ENCODE assay signal across 1 cellular context in the genomic region with DNA sequence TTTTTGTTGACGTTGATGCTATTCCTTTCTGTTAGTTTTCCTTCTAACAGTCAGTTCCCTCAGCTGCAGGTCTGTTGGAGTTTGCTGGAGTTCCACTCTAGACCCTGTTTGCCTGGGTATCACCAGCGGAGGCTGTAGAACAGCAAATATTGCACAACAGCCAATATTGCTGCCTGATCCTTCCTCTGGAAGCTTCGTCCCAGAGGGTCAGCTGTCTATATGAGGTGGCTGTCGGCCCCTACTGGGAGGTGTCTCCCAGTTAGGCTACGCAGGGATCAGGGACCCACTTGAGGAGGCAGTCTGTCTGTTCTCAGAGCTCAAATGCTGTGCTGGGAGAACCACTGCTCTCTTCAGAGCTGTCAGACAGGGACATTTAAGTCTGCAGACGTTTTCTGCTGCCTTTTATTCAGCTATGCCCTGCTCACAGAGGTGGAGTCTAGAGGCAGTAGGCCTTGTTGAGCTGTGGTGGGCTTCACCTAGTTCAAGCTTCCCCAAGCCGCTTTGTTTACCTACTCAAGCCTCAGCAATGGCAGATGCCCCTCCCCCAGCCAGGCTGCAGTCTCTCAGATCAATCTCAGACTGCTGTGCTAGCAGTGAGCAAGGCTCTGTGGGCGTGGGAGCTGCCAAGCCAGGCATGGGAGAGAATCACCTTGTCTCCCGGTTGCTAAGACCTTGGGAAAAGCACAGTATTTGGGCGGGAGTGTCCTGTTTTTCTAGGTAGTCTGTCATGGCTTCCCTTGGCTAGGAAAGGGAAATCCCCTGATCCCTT.
TF ChIP-seq lines count a peak whose summit lies in the region.
"Not testable (repeated sequence)": the region's sequence is repeated elsewhere in the genome, so short reads cannot be mapped to it uniquely, and the experiment has no call there.

No MANE protein-coding gene starts in this region.

TF ChIP-seq in HepG2, 621 proteins besides CTCF, POLR2A, EP300 and RAD21 (continued from another document and continues in another):
- TF ChIP-seq, protein P1, sequence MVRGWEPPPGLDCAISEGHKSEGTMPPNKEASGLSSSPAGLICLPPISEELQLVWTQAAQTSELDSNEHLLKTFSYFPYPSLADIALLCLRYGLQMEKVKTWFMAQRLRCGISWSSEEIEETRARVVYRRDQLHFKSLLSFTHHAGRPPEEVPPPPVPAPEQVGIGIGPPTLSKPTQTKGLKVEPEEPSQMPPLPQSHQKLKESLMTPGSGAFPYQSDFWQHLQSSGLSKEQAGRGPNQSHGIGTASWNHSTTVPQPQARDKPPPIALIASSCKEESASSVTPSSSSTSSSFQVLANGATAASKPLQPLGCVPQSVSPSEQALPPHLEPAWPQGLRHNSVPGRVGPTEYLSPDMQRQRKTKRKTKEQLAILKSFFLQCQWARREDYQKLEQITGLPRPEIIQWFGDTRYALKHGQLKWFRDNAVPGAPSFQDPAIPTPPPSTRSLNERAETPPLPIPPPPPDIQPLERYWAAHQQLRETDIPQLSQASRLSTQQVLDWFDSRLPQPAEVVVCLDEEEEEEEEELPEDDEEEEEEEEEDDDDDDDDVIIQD (CRISPR knock-in tag; IDR thresholded peaks at IDR 0.05; ENCODE audit: low read depth): peak; percentile 93; the same call in 1 of the 2 replicates
- TF ChIP-seq, protein P2, sequence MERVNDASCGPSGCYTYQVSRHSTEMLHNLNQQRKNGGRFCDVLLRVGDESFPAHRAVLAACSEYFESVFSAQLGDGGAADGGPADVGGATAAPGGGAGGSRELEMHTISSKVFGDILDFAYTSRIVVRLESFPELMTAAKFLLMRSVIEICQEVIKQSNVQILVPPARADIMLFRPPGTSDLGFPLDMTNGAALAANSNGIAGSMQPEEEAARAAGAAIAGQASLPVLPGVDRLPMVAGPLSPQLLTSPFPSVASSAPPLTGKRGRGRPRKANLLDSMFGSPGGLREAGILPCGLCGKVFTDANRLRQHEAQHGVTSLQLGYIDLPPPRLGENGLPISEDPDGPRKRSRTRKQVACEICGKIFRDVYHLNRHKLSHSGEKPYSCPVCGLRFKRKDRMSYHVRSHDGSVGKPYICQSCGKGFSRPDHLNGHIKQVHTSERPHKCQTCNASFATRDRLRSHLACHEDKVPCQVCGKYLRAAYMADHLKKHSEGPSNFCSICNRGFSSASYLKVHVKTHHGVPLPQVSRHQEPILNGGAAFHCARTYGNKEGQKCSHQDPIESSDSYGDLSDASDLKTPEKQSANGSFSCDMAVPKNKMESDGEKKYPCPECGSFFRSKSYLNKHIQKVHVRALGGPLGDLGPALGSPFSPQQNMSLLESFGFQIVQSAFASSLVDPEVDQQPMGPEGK (CRISPR knock-in tag; IDR thresholded peaks at IDR 0.05): peak; percentile 33; the same call in 1 of the 2 replicates
- TF ChIP-seq SIX1 (CRISPR knock-in tag; IDR thresholded peaks at IDR 0.05; ENCODE audit: borderline replicate concordance) (peak; percentile 31; the same call in 1 of the 2 replicates), ZSCAN20 (CRISPR knock-in tag; IDR thresholded peaks at IDR 0.05; ENCODE audit: borderline replicate concordance) (0 out of 2 replicates have a peak, but pooled peaks have one; percentile 42), KAT8 (CRISPR knock-in tag; IDR thresholded peaks at IDR 0.05) (peak; percentile 49; the same call in 1 of the 2 replicates), CCDC6 (CRISPR knock-in tag; IDR thresholded peaks at IDR 0.05) (peak; percentile 57), THAP11 (CRISPR knock-in tag; IDR thresholded peaks at IDR 0.05) (peak; percentile 63), ZNF160 (CRISPR knock-in tag; IDR thresholded peaks at IDR 0.05) (peak; percentile 95), NR2F6 (IDR thresholded peaks at IDR 0.05) (0 out of 2 replicates have a peak, but pooled peaks have one; percentile 50), NR2F6 (CRISPR knock-in tag; IDR thresholded peaks at IDR 0.05) (peak; percentile 69; the same call in 1 of the 2 replicates), ZNF292 (CRISPR knock-in tag; IDR thresholded peaks at IDR 0.05; ENCODE audit: borderline replicate concordance, low read depth) (peak; percentile 99), KDM2A (CRISPR knock-in tag; IDR thresholded peaks at IDR 0.05; ENCODE audit: borderline replicate concordance, low read depth) (peak; percentile 29; the same call in 1 of the 2 replicates), ZNF761 (CRISPR knock-in tag; conservative IDR thresholded peaks at IDR 0.05) (peak; percentile 76; the same call in 1 of the 2 replicates), ZNF230 (CRISPR knock-in tag; IDR thresholded peaks at IDR 0.05) (peak; percentile 12; the same call in 1 of the 2 replicates), ZBTB7A (CRISPR knock-in tag; IDR thresholded peaks at IDR 0.05) (peak; percentile 49; the same call in 1 of the 2 replicates), RXRB (CRISPR knock-in tag; IDR thresholded peaks at IDR 0.05; ENCODE audit: borderline replicate concordance) (peak; percentile 58; the same call in 1 of the 2 replicates), HOXA5 (CRISPR knock-in tag; IDR thresholded peaks at IDR 0.05) (peak; percentile 54; the same call in 1 of the 2 replicates), CBX5 (CRISPR knock-in tag; IDR thresholded peaks at IDR 0.05; ENCODE audit: borderline replicate concordance) (peak; percentile 75; the same call in 1 of the 2 replicates), ZNF136 (CRISPR knock-in tag; IDR thresholded peaks at IDR 0.05; ENCODE audit: low read depth) (0 out of 2 replicates have a peak, but pooled peaks have one; percentile 60), MIER2 (CRISPR knock-in tag; IDR thresholded peaks at IDR 0.05) (0 out of 2 replicates have a peak, but pooled peaks have one; percentile 31), IRF2 (CRISPR knock-in tag; IDR thresholded peaks at IDR 0.05) (peak; percentile 90), ZNF891 (CRISPR knock-in tag; IDR thresholded peaks at IDR 0.05) (peak; percentile 47; the same call in 1 of the 2 replicates), ERF (CRISPR knock-in tag; IDR thresholded peaks at IDR 0.05) (peak; percentile 23; the same call in 1 of the 2 replicates), HMG20B (CRISPR knock-in tag; conservative IDR thresholded peaks at IDR 0.05) (peak; percentile 83), NRL (CRISPR knock-in tag; IDR thresholded peaks at IDR 0.05; ENCODE audit: borderline replicate concordance) (0 out of 2 replicates have a peak, but pooled peaks have one; percentile 54), HDAC1 (CRISPR knock-in tag; IDR thresholded peaks at IDR 0.05) (peak; percentile 55), TARDBP (CRISPR knock-in tag; IDR thresholded peaks at IDR 0.05) (peak; percentile 67; the same call in 1 of the 2 replicates), POGZ (CRISPR knock-in tag; IDR thresholded peaks at IDR 0.05) (peak; percentile 95), ZKSCAN8 (CRISPR knock-in tag; IDR thresholded peaks at IDR 0.05; ENCODE audit: borderline replicate concordance) (peak; percentile 58; the same call in 1 of the 2 replicates), FOXJ3 (CRISPR knock-in tag; IDR thresholded peaks at IDR 0.05; ENCODE audit: borderline replicate concordance) (peak; percentile 77; the same call in 1 of the 2 replicates), ZNF564 (CRISPR knock-in tag; IDR thresholded peaks at IDR 0.05) (peak; percentile 64; the same call in 1 of the 2 replicates), FOXO1 (CRISPR knock-in tag; IDR thresholded peaks at IDR 0.05) (peak; percentile 83), KMT2B (CRISPR knock-in tag; IDR thresholded peaks at IDR 0.05) (peak; percentile 62; the same call in 1 of the 2 replicates), MIXL1 (CRISPR knock-in tag; IDR thresholded peaks at IDR 0.05) (peak; percentile 62; the same call in 1 of the 2 replicates), SP4 (CRISPR knock-in tag; IDR thresholded peaks at IDR 0.05) (peak; percentile 45; the same call in 1 of the 2 replicates), SOX5 (CRISPR knock-in tag; IDR thresholded peaks at IDR 0.05; ENCODE audit: borderline replicate concordance) (peak; percentile 61; the same call in 1 of the 2 replicates), FOXA1 (CRISPR knock-in tag; IDR thresholded peaks at IDR 0.05) (peak; percentile 84), LCORL (CRISPR knock-in tag; IDR thresholded peaks at IDR 0.05) (0 out of 2 replicates have a peak, but pooled peaks have one; percentile 63)
- TF ChIP-seq, protein P3, sequence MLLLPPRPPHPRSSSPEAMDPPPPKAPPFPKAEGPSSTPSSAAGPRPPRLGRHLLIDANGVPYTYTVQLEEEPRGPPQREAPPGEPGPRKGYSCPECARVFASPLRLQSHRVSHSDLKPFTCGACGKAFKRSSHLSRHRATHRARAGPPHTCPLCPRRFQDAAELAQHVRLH (CRISPR knock-in tag; IDR thresholded peaks at IDR 0.05; ENCODE audit: borderline replicate concordance, low read depth): peak; percentile 61; the same call in 1 of the 2 replicates
- TF ChIP-seq, protein P4, sequence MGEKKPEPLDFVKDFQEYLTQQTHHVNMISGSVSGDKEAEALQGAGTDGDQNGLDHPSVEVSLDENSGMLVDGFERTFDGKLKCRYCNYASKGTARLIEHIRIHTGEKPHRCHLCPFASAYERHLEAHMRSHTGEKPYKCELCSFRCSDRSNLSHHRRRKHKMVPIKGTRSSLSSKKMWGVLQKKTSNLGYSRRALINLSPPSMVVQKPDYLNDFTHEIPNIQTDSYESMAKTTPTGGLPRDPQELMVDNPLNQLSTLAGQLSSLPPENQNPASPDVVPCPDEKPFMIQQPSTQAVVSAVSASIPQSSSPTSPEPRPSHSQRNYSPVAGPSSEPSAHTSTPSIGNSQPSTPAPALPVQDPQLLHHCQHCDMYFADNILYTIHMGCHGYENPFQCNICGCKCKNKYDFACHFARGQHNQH (CRISPR knock-in tag; IDR thresholded peaks at IDR 0.05): peak; percentile 54; the same call in 1 of the 2 replicates
- TF ChIP-seq, protein P5, sequence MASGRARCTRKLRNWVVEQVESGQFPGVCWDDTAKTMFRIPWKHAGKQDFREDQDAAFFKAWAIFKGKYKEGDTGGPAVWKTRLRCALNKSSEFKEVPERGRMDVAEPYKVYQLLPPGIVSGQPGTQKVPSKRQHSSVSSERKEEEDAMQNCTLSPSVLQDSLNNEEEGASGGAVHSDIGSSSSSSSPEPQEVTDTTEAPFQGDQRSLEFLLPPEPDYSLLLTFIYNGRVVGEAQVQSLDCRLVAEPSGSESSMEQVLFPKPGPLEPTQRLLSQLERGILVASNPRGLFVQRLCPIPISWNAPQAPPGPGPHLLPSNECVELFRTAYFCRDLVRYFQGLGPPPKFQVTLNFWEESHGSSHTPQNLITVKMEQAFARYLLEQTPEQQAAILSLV (CRISPR knock-in tag; IDR thresholded peaks at IDR 0.05; ENCODE audit: borderline replicate concordance): peak; percentile 64; the same call in 1 of the 2 replicates
- TF ChIP-seq, protein P6, sequence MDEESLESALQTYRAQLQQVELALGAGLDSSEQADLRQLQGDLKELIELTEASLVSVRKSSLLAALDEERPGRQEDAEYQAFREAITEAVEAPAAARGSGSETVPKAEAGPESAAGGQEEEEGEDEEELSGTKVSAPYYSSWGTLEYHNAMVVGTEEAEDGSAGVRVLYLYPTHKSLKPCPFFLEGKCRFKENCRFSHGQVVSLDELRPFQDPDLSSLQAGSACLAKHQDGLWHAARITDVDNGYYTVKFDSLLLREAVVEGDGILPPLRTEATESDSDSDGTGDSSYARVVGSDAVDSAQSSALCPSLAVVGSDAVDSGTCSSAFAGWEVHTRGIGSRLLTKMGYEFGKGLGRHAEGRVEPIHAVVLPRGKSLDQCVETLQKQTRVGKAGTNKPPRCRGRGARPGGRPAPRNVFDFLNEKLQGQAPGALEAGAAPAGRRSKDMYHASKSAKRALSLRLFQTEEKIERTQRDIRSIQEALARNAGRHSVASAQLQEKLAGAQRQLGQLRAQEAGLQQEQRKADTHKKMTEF (CRISPR knock-in tag; IDR thresholded peaks at IDR 0.05): peak; percentile 68
- TF ChIP-seq, protein P7, sequence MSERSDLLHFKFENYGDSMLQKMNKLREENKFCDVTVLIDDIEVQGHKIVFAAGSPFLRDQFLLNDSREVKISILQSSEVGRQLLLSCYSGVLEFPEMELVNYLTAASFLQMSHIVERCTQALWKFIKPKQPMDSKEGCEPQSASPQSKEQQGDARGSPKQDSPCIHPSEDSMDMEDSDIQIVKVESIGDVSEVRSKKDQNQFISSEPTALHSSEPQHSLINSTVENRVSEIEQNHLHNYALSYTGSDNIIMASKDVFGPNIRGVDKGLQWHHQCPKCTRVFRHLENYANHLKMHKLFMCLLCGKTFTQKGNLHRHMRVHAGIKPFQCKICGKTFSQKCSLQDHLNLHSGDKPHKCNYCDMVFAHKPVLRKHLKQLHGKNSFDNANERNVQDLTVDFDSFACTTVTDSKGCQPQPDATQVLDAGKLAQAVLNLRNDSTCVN (CRISPR knock-in tag; IDR thresholded peaks at IDR 0.05; ENCODE audit: borderline replicate concordance): peak; percentile 94
- TF ChIP-seq, protein P8, sequence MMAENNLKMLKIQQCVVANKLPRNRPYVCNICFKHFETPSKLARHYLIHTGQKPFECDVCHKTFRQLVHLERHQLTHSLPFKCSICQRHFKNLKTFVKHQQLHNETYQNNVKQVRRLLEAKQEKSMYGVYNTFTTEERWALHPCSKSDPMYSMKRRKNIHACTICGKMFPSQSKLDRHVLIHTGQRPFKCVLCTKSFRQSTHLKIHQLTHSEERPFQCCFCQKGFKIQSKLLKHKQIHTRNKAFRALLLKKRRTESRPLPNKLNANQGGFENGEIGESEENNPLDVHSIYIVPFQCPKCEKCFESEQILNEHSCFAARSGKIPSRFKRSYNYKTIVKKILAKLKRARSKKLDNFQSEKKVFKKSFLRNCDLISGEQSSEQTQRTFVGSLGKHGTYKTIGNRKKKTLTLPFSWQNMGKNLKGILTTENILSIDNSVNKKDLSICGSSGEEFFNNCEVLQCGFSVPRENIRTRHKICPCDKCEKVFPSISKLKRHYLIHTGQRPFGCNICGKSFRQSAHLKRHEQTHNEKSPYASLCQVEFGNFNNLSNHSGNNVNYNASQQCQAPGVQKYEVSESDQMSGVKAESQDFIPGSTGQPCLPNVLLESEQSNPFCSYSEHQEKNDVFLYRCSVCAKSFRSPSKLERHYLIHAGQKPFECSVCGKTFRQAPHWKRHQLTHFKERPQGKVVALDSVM (CRISPR knock-in tag; IDR thresholded peaks at IDR 0.05): peak; percentile 67
- TF ChIP-seq, protein P9, sequence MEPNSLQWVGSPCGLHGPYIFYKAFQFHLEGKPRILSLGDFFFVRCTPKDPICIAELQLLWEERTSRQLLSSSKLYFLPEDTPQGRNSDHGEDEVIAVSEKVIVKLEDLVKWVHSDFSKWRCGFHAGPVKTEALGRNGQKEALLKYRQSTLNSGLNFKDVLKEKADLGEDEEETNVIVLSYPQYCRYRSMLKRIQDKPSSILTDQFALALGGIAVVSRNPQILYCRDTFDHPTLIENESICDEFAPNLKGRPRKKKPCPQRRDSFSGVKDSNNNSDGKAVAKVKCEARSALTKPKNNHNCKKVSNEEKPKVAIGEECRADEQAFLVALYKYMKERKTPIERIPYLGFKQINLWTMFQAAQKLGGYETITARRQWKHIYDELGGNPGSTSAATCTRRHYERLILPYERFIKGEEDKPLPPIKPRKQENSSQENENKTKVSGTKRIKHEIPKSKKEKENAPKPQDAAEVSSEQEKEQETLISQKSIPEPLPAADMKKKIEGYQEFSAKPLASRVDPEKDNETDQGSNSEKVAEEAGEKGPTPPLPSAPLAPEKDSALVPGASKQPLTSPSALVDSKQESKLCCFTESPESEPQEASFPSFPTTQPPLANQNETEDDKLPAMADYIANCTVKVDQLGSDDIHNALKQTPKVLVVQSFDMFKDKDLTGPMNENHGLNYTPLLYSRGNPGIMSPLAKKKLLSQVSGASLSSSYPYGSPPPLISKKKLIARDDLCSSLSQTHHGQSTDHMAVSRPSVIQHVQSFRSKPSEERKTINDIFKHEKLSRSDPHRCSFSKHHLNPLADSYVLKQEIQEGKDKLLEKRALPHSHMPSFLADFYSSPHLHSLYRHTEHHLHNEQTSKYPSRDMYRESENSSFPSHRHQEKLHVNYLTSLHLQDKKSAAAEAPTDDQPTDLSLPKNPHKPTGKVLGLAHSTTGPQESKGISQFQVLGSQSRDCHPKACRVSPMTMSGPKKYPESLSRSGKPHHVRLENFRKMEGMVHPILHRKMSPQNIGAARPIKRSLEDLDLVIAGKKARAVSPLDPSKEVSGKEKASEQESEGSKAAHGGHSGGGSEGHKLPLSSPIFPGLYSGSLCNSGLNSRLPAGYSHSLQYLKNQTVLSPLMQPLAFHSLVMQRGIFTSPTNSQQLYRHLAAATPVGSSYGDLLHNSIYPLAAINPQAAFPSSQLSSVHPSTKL (CRISPR knock-in tag; IDR thresholded peaks at IDR 0.05): peak; percentile 85
- not testable (repeated sequence) for TF ChIP-seq FOXA1, LCORL (IDR thresholded peaks at IDR 0.05)
